In genomic region chr9:136059851-136060670, GRCh38 we compare ENCODE assay signal across 13 cellular contexts. TPM values are rescaled to one million over a fixed set of nuclear protein-coding genes. Genes with fewer than 3 reads are reported as not detected.
DNase-seq lines count a peak whose midpoint lies in the region; ATAC-seq and TF ChIP-seq lines count a peak whose summit lies in the region.
"Had no signal": no experiment of that assay in that cellular context is flagged by ENCODE, and none has a peak within 500 bp of the region (broad histone marks: within the 10 kb centered on the region; RNA-seq: fewer than 3 reads in every experiment).

No MANE protein-coding gene starts in this region.

- no peak overlapping the region for H3K9ac ChIP-seq in mammary epithelial cell (ENCODE audit: insufficient read depth, low read length)
- H3K9ac ChIP-seq in SK-N-MC (ENCODE audit: insufficient read length) = peak overlapping the region; percentile 48
- H3K9ac ChIP-seq in endodermal cell (ENCODE audit: extremely low read depth, low read length, poor library complexity, severe bottlenecking) = no peak overlapping the region

- peaks cover 3% of the 10 kb centered on the region for H3K36me3 Mint-ChIP-seq in MCF 10A (ENCODE audit: insufficient read depth, unreplicated experiment)
- H3K36me3 Mint-ChIP-seq in endodermal cell (ENCODE audit: low read depth) = peaks cover 10% of the 10 kb centered on the region

- POLR2A ChIA-PET in MCF 10A (lab: Yijun Ruan, JAX) = no interaction called here

- H3K27me3 Mint-ChIP-seq in MCF 10A (ENCODE audit: insufficient read depth, unreplicated experiment) (no peaks in the 10 kb centered on the region), endodermal cell (ENCODE audit: insufficient read depth) (no peaks in the 10 kb centered on the region)
- H3K27me3 Mint-ChIP-seq: activated CD4-positive, alpha-beta T cell treated with anti-CD3 and anti-CD28 coated beads, Interleukin-2, amount 10 ng/mL, durations not matched to agents 24 days and 14 days had no signal

- peaks cover 99% of the 10 kb centered on the region for H3K79me2 ChIP-seq in mammary epithelial cell (ENCODE audit: insufficient read depth, low read length)

- intact Hi-C loops in MCF 10A (cut with micrococcal nuclease) (no loop called here), mammary epithelial cell (cut with micrococcal nuclease) (no loop called here), upper lobe of right lung (cut with DNase I) (no loop called here)

- dilution Hi-C loops in mammary epithelial cell (cut with HindIII; ENCODE audit: low sequenced_read_pairs) = loop anchor here (5.0 kb wide), 4 partner anchors 52 to 217 kb away; no protein-coding TSS in a partner anchor

- peaks cover 3% of the 10 kb centered on the region for H4K20me1 ChIP-seq in mammary epithelial cell (ENCODE audit: insufficient read depth, low read length)

- H3K27ac ChIP-seq in mammary epithelial cell (ENCODE audit: insufficient read depth, low read depth, low read length) (no peak overlapping the region), SK-N-MC (peak overlapping the region; percentile 84), upper lobe of right lung (no peak overlapping the region), endodermal cell (ENCODE audit: low read depth, low read length) (no peak overlapping the region)
- H3K27ac ChIP-seq: neutrophil, testis had no signal

- BruUV-seq in MCF 10A (replicated peaks; lab: Mats Ljungman, UMichigan) (no TSS peak), mammary epithelial cell (replicated peaks; lab: Mats Ljungman, UMichigan) (no TSS peak)

- H3K36me3 ChIP-seq in mammary epithelial cell (ENCODE audit: insufficient read depth, low read length) (peaks cover 2% of the 10 kb centered on the region), SK-N-MC (ENCODE audit: insufficient read depth, low read length) (peaks cover 5% of the 10 kb centered on the region; the same call in 1 of the 2 replicates), upper lobe of right lung (no peaks in the 10 kb centered on the region), endodermal cell (ENCODE audit: control insufficient read depth, insufficient read depth, low read length) (no peaks in the 10 kb centered on the region)

- H3K9me3 ChIP-seq in mammary epithelial cell (replicated peaks; ENCODE audit: insufficient read depth, low read length) = no peaks in the 10 kb centered on the region
- H3K9me3 ChIP-seq in SK-N-MC (ENCODE audit: low read depth, low read length) = no peaks in the 10 kb centered on the region
- no peaks in the 10 kb centered on the region for H3K9me3 ChIP-seq in upper lobe of right lung
- no peaks in the 10 kb centered on the region for H3K9me3 ChIP-seq in endodermal cell (ENCODE audit: control insufficient read depth, low read length)
- H3K9me3 ChIP-seq: neutrophil, testis had no signal

- no peak overlapping the region for H3K4me2 ChIP-seq in mammary epithelial cell (ENCODE audit: insufficient read depth, low read depth, low read length)

- DNase-seq in MCF 10A (ENCODE audit: unreplicated experiment) (peak; percentile 58), mammary epithelial cell (no peak), SK-N-MC (ENCODE audit: low read depth, low spot score) (peak; percentile 70), foreskin fibroblast (peak; percentile 65 to 72), upper lobe of right lung (peak; percentile 68), endodermal cell (no peak)
- no peak for DNase-seq in effector CD4-positive, alpha-beta T cell
- DNase-seq: activated CD4-positive, alpha-beta T cell treated with anti-CD3 and anti-CD28 coated beads, Interleukin-2, amount 10 ng/mL, durations not matched to agents 24 days and 14 days; activated naive CD4-positive, alpha-beta T cell treated with anti-CD3 and anti-CD28 coated beads, Interleukin-2, amount 50 U/mL, for 16 hours; NCI-H1436 treated with DMSO at 0.1 percent for 48 hours; testis had no signal

- WGBS in mammary epithelial cell (ENCODE audit: low coverage, missing lambda C conversion rate) = 82% methylated on average over 14 of the region's 29 CpGs
- 90 to 94% methylated on average over 11 to 29 of the region's 29 CpGs for WGBS in endodermal cell (ENCODE audit: insufficient coverage in 1 of 2, insufficient read length in 1 of 2), 2 experiments

- ATAC-seq in upper lobe of right lung (no peak), HG02884 (IDR thresholded peaks at IDR 0.05; ENCODE audit: unreplicated experiment) (no peak)

- H3K4me1 Mint-ChIP-seq in MCF 10A (ENCODE audit: insufficient read depth, unreplicated experiment) (peaks cover 4% of the 10 kb centered on the region), endodermal cell (peaks cover 9% of the 10 kb centered on the region)
- H3K4me1 Mint-ChIP-seq: activated CD4-positive, alpha-beta T cell treated with anti-CD3 and anti-CD28 coated beads, Interleukin-2, amount 10 ng/mL, durations not matched to agents 24 days and 14 days had no signal

- H3K9me3 Mint-ChIP-seq in MCF 10A (ENCODE audit: unreplicated experiment) = no peaks in the 10 kb centered on the region
- H3K9me3 Mint-ChIP-seq in endodermal cell = no peaks in the 10 kb centered on the region
- H3K9me3 Mint-ChIP-seq: activated CD4-positive, alpha-beta T cell treated with anti-CD3 and anti-CD28 coated beads, Interleukin-2, amount 10 ng/mL, durations not matched to agents 24 days and 14 days had no signal

- H3K4me1 ChIP-seq in mammary epithelial cell (ENCODE audit: insufficient read depth, low read length) (peaks cover 5% of the 10 kb centered on the region), upper lobe of right lung (peaks cover 23% of the 10 kb centered on the region), endodermal cell (ENCODE audit: control insufficient read depth, insufficient read depth, low read length) (no peaks in the 10 kb centered on the region)
- H3K4me1 ChIP-seq: testis had no signal

- H3K4me3 Mint-ChIP-seq in MCF 10A (ENCODE audit: unreplicated experiment) = no peak overlapping the region
- H3K4me3 Mint-ChIP-seq in endodermal cell = no peak overlapping the region
- H3K4me3 Mint-ChIP-seq: activated CD4-positive, alpha-beta T cell treated with anti-CD3 and anti-CD28 coated beads, Interleukin-2, amount 10 ng/mL, durations not matched to agents 24 days and 14 days had no signal

- H3K27ac Mint-ChIP-seq in MCF 10A (ENCODE audit: low read depth, unreplicated experiment) = no peak overlapping the region
- no peak overlapping the region for H3K27ac Mint-ChIP-seq in endodermal cell
- H3K27ac Mint-ChIP-seq: activated CD4-positive, alpha-beta T cell treated with anti-CD3 and anti-CD28 coated beads, Interleukin-2, amount 10 ng/mL, durations not matched to agents 24 days and 14 days had no signal

- CTCF ChIA-PET in MCF 10A (lab: Yijun Ruan, JAX) (no interaction called here), mammary epithelial cell (lab: Charles Lee; ENCODE audit: low non-redundant PET) (no interaction called here)

- no peaks in the 10 kb centered on the region for H3K27me3 ChIP-seq in mammary epithelial cell (ENCODE audit: insufficient read depth, low read length)
- no peaks in the 10 kb centered on the region for H3K27me3 ChIP-seq in upper lobe of right lung
- no peaks in the 10 kb centered on the region for H3K27me3 ChIP-seq in endodermal cell (ENCODE audit: control insufficient read depth, insufficient read depth, low read length, poor library complexity, severe bottlenecking)
- H3K27me3 ChIP-seq: neutrophil, testis had no signal

- H2AFZ ChIP-seq in mammary epithelial cell (ENCODE audit: low read depth, low read length) = no peak overlapping the region

- TF ChIP-seq CTCF in MCF 10A (IDR thresholded peaks at IDR 0.05; ENCODE audit: unreplicated experiment) (no peak), mammary epithelial cell (conservative IDR thresholded peaks at IDR 0.05 in 1 of 2, IDR thresholded peaks at IDR 0.05 in 1 of 2; ENCODE audit: extremely low read depth in 1 of 2, insufficient read depth in 1 of 2, low read depth in 1 of 2, low read length in 2 of 2) (no peak), foreskin fibroblast (IDR thresholded peaks at IDR 0.05; ENCODE audit: low read depth, low read length) (no peak), upper lobe of right lung (IDR thresholded peaks at IDR 0.05) (no peak), endodermal cell (conservative IDR thresholded peaks at IDR 0.05) (no peak)

- H3K4me3 ChIP-seq in mammary epithelial cell (replicated peaks in 1 of 3; ENCODE audit: insufficient read depth in 1 of 3, low read depth in 2 of 3, low read length in 3 of 3) = no peak overlapping the region
- H3K4me3 ChIP-seq in SK-N-MC = peak overlapping the region; percentile 53
- no peak overlapping the region for H3K4me3 ChIP-seq in foreskin fibroblast (ENCODE audit: low read depth in 1 of 2, low read length in 2 of 2)
- no peak overlapping the region for H3K4me3 ChIP-seq in upper lobe of right lung
- H3K4me3 ChIP-seq in endodermal cell (ENCODE audit: low read length) = no peak overlapping the region
- H3K4me3 ChIP-seq: testis had no signal

- in situ Hi-C loops in mammary epithelial cell (cut with MboI; ENCODE audit: low sequenced_read_pairs in 2 of 2) = no loop called here

RNA-seq across cellular contexts. Expression of gene NACC2, which starts 35.0 kb away (rescaled TPM):
- total RNA-seq in MCF 10A (2022) (16.5 and 20.2 TPM in 2 replicates), mammary epithelial cell (10 to 100 TPM; 14.1 to 27.3 TPM), upper lobe of right lung (33.5 TPM), endodermal cell (10 to 100 TPM; 12.4 to 16.7 TPM)
- polyA plus RNA-seq in mammary epithelial cell = 6.7 TPM
- polyA minus RNA-seq in mammary epithelial cell = 13.1 TPM
- 6.4 TPM for polyA plus RNA-seq in endodermal cell (2013, experiment 1 of 2)
- polyA plus RNA-seq in endodermal cell (2013, experiment 2 of 2) = 6.8 TPM

RNA-seq across cellular contexts. Expression of gene TMEM250, which starts 58.6 kb away (rescaled TPM):
- 43.2 and 45.4 TPM in 2 replicates for total RNA-seq in MCF 10A (2022)
- 10 to 100 TPM; 33.8 to 49.8 TPM for total RNA-seq in mammary epithelial cell
- 27.9 TPM for polyA plus RNA-seq in mammary epithelial cell
- 25.5 TPM for polyA minus RNA-seq in mammary epithelial cell
- 30.7 TPM for total RNA-seq in upper lobe of right lung
- total RNA-seq in endodermal cell = 10 to 100 TPM; 56.4 to 58.4 TPM
- polyA plus RNA-seq in endodermal cell (2013, experiment 1 of 2) = 28.9 TPM
- 28.8 TPM for polyA plus RNA-seq in endodermal cell (2013, experiment 2 of 2)

Comparison
In these comparisons a context has a peak if more than half of its experiments do, and no peak if none do; other contexts are left out.
1. DNase-seq: peak in MCF 10A (single experiment), SK-N-MC (single experiment), foreskin fibroblast (2 of 2) and upper lobe of right lung (single experiment); none in mammary epithelial cell (single experiment), effector CD4-positive, alpha-beta T cell (single experiment) and endodermal cell (single experiment).